Comparison of ENCODE assay signal across 20 cellular contexts in genomic region chr18:58960946-58961722, GRCh38.
A peak's percentile ranks its signal among the peaks of the same experiment; 100 is the strongest.
DNase-seq lines count a peak whose midpoint lies in the region; ATAC-seq and TF ChIP-seq lines count a peak whose summit lies in the region.
"Had no signal": no experiment of that assay in that cellular context is flagged by ENCODE, and none has a peak within 500 bp of the region (broad histone marks: within the 10 kb centered on the region; RNA-seq: fewer than 3 reads in every experiment).

No MANE protein-coding gene starts in this region.

- ATAC-seq in heart left ventricle, result peak; percentile 60 to 90 (median 80)
- ATAC-seq in thoracic aorta (ENCODE audit: insufficient number of reproducible peaks, low FRiP score, low read depth), result peak; percentile 48
- ATAC-seq in GM19455 (IDR thresholded peaks at IDR 0.05; ENCODE audit: unreplicated experiment), result no peak
- ATAC-seq: activated CD8-positive, alpha-beta T cell treated with anti-CD3 and anti-CD28 coated beads, Interleukin-2, amount 10 ng/mL, durations not matched to agents 7 days and 5 days; body of pancreas; lower lobe of right lung; natural killer cell treated with Interleukin-12 subunit alpha and Interleukin-12 subunit beta and Interleukin-15 and Interleukin-18, amount 100 ng/mL, for 72 hours had no signal

- CTCF ChIA-PET in SK-N-SH (lab: Yijun Ruan, JAX), result interaction anchor here (0.8 to 2.4 kb wide), 3 partner anchors 64 to 193 kb away, joined by 3 to 7 read pairs (median 4); no protein-coding TSS in a partner anchor

- H3K4me3 ChIP-seq in OCI-LY3 (ENCODE audit: low read length) (no peak overlapping the region), heart left ventricle (no peak overlapping the region), thoracic aorta (no peak overlapping the region), SK-N-SH (ENCODE audit: low read depth in 2 of 2, low read length in 1 of 2) (no peak overlapping the region)
- H3K4me3 ChIP-seq: body of pancreas, esophagus squamous epithelium, lower lobe of right lung had no signal

- no peak overlapping the region for H2AFZ ChIP-seq in OCI-LY3 (ENCODE audit: low read depth, low read length)
- no peak overlapping the region for H2AFZ ChIP-seq in SK-N-SH (ENCODE audit: low read depth)

- H3K4me2 ChIP-seq in OCI-LY3 (ENCODE audit: low read length), result peak overlapping the region; percentile 21
- H3K4me2 ChIP-seq in SK-N-SH, result no peak overlapping the region

- H3K27me3 ChIP-seq in OCI-LY3 (ENCODE audit: low read depth, low read length), result no peaks in the 10 kb centered on the region
- H3K27me3 ChIP-seq in heart left ventricle, result no peaks in the 10 kb centered on the region
- H3K27me3 ChIP-seq in thoracic aorta (replicated peaks; ENCODE audit: insufficient read depth), result no peaks in the 10 kb centered on the region
- no peaks in the 10 kb centered on the region for H3K27me3 ChIP-seq in SK-N-SH (ENCODE audit: insufficient read depth)
- H3K27me3 ChIP-seq: body of pancreas, esophagus squamous epithelium had no signal

- H3K79me2 ChIP-seq in OCI-LY3 (ENCODE audit: low read length) (peaks cover 31% of the 10 kb centered on the region), SK-N-SH (ENCODE audit: insufficient read depth) (peaks cover 6% of the 10 kb centered on the region)

- TF ChIP-seq CTCF in OCI-LY3 (IDR thresholded peaks at IDR 0.05; ENCODE audit: low read depth, low read length) (no peak), heart left ventricle (IDR thresholded peaks at IDR 0.05) (no peak), thoracic aorta (IDR thresholded peaks at IDR 0.05) (no peak), SK-N-SH (IDR thresholded peaks at IDR 0.05) (no peak)

- no peak for TF ChIP-seq EP300 in SK-N-SH (IDR thresholded peaks at IDR 0.05; ENCODE audit: borderline replicate concordance in 1 of 2, low read depth in 1 of 2, low read length in 1 of 2)

- H3K36me3 ChIP-seq in OCI-LY3 (replicated peaks; ENCODE audit: low read depth, low read length) (peaks cover 50% of the 10 kb centered on the region), heart left ventricle (peaks cover 0 to 51% (median 14%) of the 10 kb centered on the region in 9 donors), thoracic aorta (no peaks in the 10 kb centered on the region), SK-N-SH (replicated peaks in 1 of 2; ENCODE audit: control insufficient read depth in 1 of 2, insufficient read depth in 2 of 2, low read length in 1 of 2) (peaks cover 8 to 26% of the 10 kb centered on the region in 2 experiments)

- H3F3A ChIP-seq in SK-N-SH (replicated peaks; ENCODE audit: insufficient read depth), result peaks cover 16% of the 10 kb centered on the region

- TF ChIP-seq POLR2A in heart left ventricle (IDR thresholded peaks at IDR 0.05), result no peak

- WGBS in heart left ventricle, 4 donors, result 87 to 93% (median 89%) methylated on average over 14 of the region's 14 CpGs
- WGBS in SK-N-SH (ENCODE audit: low lambda C conversion rate), result 97% methylated on average over 14 of the region's 14 CpGs

- POLR2A ChIA-PET in SK-N-SH (lab: Yijun Ruan, JAX), result no interaction called here

- TF ChIP-seq RAD21 in SK-N-SH (IDR thresholded peaks at IDR 0.05; ENCODE audit: low read length), result no peak

- 0 out of 2 replicates have a peak overlapping the region, but pooled peaks have one; percentile 1 for H3K9ac ChIP-seq in OCI-LY3 (ENCODE audit: low read length)
- no peak overlapping the region for H3K9ac ChIP-seq in SK-N-SH

- H3K27ac ChIP-seq in OCI-LY3 (ENCODE audit: low read length), result peak overlapping the region; percentile 24
- H3K27ac ChIP-seq in heart left ventricle, result peak overlapping the region in 4 of 12 donors; percentile 7 to 62 (median 14)
- H3K27ac ChIP-seq in thoracic aorta, result peak overlapping the region; percentile 6 to 45
- H3K27ac ChIP-seq in SK-N-SH (ENCODE audit: low read depth in 2 of 2, low read length in 1 of 2), result no peak overlapping the region
- H3K27ac ChIP-seq: body of pancreas, esophagus squamous epithelium, lower lobe of right lung had no signal

- H3K4me1 ChIP-seq in OCI-LY3 (ENCODE audit: low read length) (peaks cover 80% of the 10 kb centered on the region), heart left ventricle (peaks cover 0 to 29% (median 21%) of the 10 kb centered on the region in 12 donors), thoracic aorta (ENCODE audit: control insufficient read depth in 1 of 2, low read depth in 2 of 2) (peaks cover 13 to 40% of the 10 kb centered on the region in 2 donors), SK-N-SH (ENCODE audit: control insufficient read depth in 1 of 2, insufficient read depth in 2 of 2, low read depth in 1 of 2, low read length in 1 of 2) (peaks cover 7 to 24% of the 10 kb centered on the region in 2 experiments; a peak in 2 of 4 replicates)
- H3K4me1 ChIP-seq: lower lobe of right lung had no signal

- H3K9me3 ChIP-seq in OCI-LY3 (ENCODE audit: insufficient read depth, low read length) (no peaks in the 10 kb centered on the region), heart left ventricle (no peaks in the 10 kb centered on the region), thoracic aorta (no peaks in the 10 kb centered on the region), SK-N-SH (no peaks in the 10 kb centered on the region)
- H3K9me3 ChIP-seq: body of pancreas, esophagus squamous epithelium, lower lobe of right lung had no signal

- DNase-seq in stimulated activated CD4-positive, alpha-beta T cell treated with anti-CD3 and anti-CD28 coated beads, Interleukin-15, amount 100 ng/mL, for 24 hours, result peak; percentile 3
- no peak for DNase-seq in stimulated activated CD4-positive, alpha-beta T cell treated with anti-CD3 and anti-CD28 coated beads, Interleukin-12 subunit alpha, Interleukin-12 subunit beta, amount 100 ng/mL, for 4 hours
- peak in 1 of 5 donors; percentile 70 for DNase-seq in heart left ventricle
- peak; percentile 38 for DNase-seq in thoracic aorta (ENCODE audit: low spot score)
- no peak for DNase-seq in OCI-M2 (lab: John Stamatoyannopoulos, UW; ENCODE audit: unreplicated experiment)
- DNase-seq in SK-N-SH, result no peak
- DNase-seq: activated CD8-positive, alpha-beta T cell treated with anti-CD3 and anti-CD28 coated beads, Interleukin-2, amount 10 ng/mL, durations not matched to agents 7 days and 5 days; body of pancreas; dermis blood vessel endothelial cell; esophagus squamous epithelium; GOT3; lower lobe of right lung; NCI-H1092; NCI-H2171 treated with DMSO at 0.1 percent for 48 hours; retina; SHP77 treated with DMSO at 0.1 percent for 48 hours; stimulated activated CD4-positive, alpha-beta T cell treated with anti-CD3 and anti-CD28 coated beads, Interleukin-2, amount 100 ng/mL, for 48 hours had no signal

- intact Hi-C loops in heart left ventricle (cut with DNase I), result no loop called here

- H4K20me1 ChIP-seq in OCI-LY3 (ENCODE audit: insufficient read depth, low read length) (no peaks in the 10 kb centered on the region), SK-N-SH (ENCODE audit: insufficient read depth) (no peaks in the 10 kb centered on the region)

- no peaks in the 10 kb centered on the region for H3K9me2 ChIP-seq in SK-N-SH

TF ChIP-seq in SK-N-SH, 30 proteins besides CTCF, POLR2A, EP300 and RAD21 (continues in another document):
- TF ChIP-seq RFX5 (IDR thresholded peaks at IDR 0.05; ENCODE audit: low read length) (no peak), MXI1 (IDR thresholded peaks at IDR 0.05; ENCODE audit: low read depth, low read length) (no peak), YY1 (IDR thresholded peaks at IDR 0.05; ENCODE audit: low read depth) (no peak), FOXJ3 (CRISPR knock-in tag; IDR thresholded peaks at IDR 0.05) (no peak), IRF3 (IDR thresholded peaks at IDR 0.05; ENCODE audit: low read depth, low read length) (no peak), PBX3 (IDR thresholded peaks at IDR 0.05) (no peak), ZBTB33 (IDR thresholded peaks at IDR 0.05; ENCODE audit: borderline replicate concordance, low read depth) (no peak), EZH2phosphoT487 (IDR thresholded peaks at IDR 0.05; ENCODE audit: borderline replicate concordance, low read depth) (no peak), MAX (IDR thresholded peaks at IDR 0.05; ENCODE audit: low read depth) (no peak), FOSL2 (IDR thresholded peaks at IDR 0.05; ENCODE audit: borderline replicate concordance, low read depth) (no peak), SIN3A (IDR thresholded peaks at IDR 0.05; ENCODE audit: borderline replicate concordance, low read depth, low read length) (no peak)

Comparison
In these comparisons a context has a peak if more than half of its experiments do, and no peak if none do; other contexts are left out.
1. DNase-seq: peak in stimulated activated CD4-positive, alpha-beta T cell treated with anti-CD3 and anti-CD28 coated beads, Interleukin-15, amount 100 ng/mL, for 24 hours (single experiment) and thoracic aorta (single experiment); none in stimulated activated CD4-positive, alpha-beta T cell treated with anti-CD3 and anti-CD28 coated beads, Interleukin-12 subunit alpha, Interleukin-12 subunit beta, amount 100 ng/mL, for 4 hours (single experiment), OCI-M2 (single experiment) and SK-N-SH (single experiment).
2. H3K27ac ChIP-seq: peak in OCI-LY3 (single experiment) and thoracic aorta (2 of 2); none in SK-N-SH (0 of 2).